In genomic region chr12:80707126-80707829, GRCh38 we compare ENCODE assay signal across 2 cellular contexts.
TF ChIP-seq lines count a peak whose summit lies in the region.

Gene MYF6, plus strand, starts transcription at chr12:80707634. Its CDS starts 86 bp downstream, at chr12:80707720.

TF ChIP-seq in WTC11, 78 proteins besides CTCF, POLR2A, EP300 and RAD21 (continued from another document):
- TF ChIP-seq MLX (CRISPR knock-in tag; IDR thresholded peaks at IDR 0.05) (no peak), ATF2 (CRISPR knock-in tag; IDR thresholded peaks at IDR 0.05; ENCODE audit: borderline replicate concordance, low read depth) (no peak), RELA (CRISPR knock-in tag; IDR thresholded peaks at IDR 0.05; ENCODE audit: borderline replicate concordance) (no peak), MAX (CRISPR knock-in tag; IDR thresholded peaks at IDR 0.05) (no peak)

TF ChIP-seq in SK-N-SH treated with all-trans-retinoic acid at 6 μM for 48 hours, 23 proteins besides CTCF, POLR2A, EP300 and RAD21 (continued from another document):
- TF ChIP-seq CREB5 (CRISPR knock-in tag; IDR thresholded peaks at IDR 0.05; ENCODE audit: low read depth) (no peak), ESRRG (CRISPR knock-in tag; IDR thresholded peaks at IDR 0.05) (no peak), ZFP3 (CRISPR knock-in tag; IDR thresholded peaks at IDR 0.05) (no peak), OSR1 (CRISPR knock-in tag; IDR thresholded peaks at IDR 0.05) (no peak)
TF ChIP-seq in SK-N-SH treated with all-trans-retinoic acid at 6 μM for 48 hours: peak in this region for 0.
